In genomic region chr2:201433389-201433995, GRCh38 we compare ENCODE assay signal across 11 cellular contexts. TPM values are rescaled to one million over a fixed set of nuclear protein-coding genes. Genes with fewer than 3 reads are reported as not detected.
DNase-seq lines count a peak whose midpoint lies in the region; ATAC-seq and TF ChIP-seq lines count a peak whose summit lies in the region.
"Had no signal": no experiment of that assay in that cellular context is flagged by ENCODE, and none has a peak within 500 bp of the region (broad histone marks: within the 10 kb centered on the region; RNA-seq: fewer than 3 reads in every experiment).

No MANE protein-coding gene starts in this region.

- DNase-seq in activated naive CD8-positive, alpha-beta T cell treated with anti-CD3 and anti-CD28 coated beads for 36 hours: no peak
- DNase-seq in central memory CD8-positive, alpha-beta T cell (ENCODE audit: low spot score in 2 of 2): no peak
- no peak for DNase-seq in upper lobe of right lung
- DNase-seq in GOT3 (lab: John Stamatoyannopoulos, UW): no peak
- DNase-seq in dedifferentiated amniotic fluid mesenchymal stem cell (ENCODE audit: extremely low spot score): no peak
- DNase-seq: activated CD4-positive, CD25-positive, alpha-beta regulatory T cell; NCI-H2081; stimulated activated CD8-positive, alpha-beta memory T cell treated with anti-CD3 and anti-CD28 coated beads, Interleukin-4, amount 100 ng/mL, for 48 hours had no signal

- H3K9me3 ChIP-seq in liver (ENCODE audit: control insufficient read depth in 4 of 4, low read length in 3 of 4): no peaks in the 10 kb centered on the region
- H3K9me3 ChIP-seq in upper lobe of right lung: no peaks in the 10 kb centered on the region

- no peaks in the 10 kb centered on the region for H3K27me3 ChIP-seq in liver (ENCODE audit: control insufficient read depth in 4 of 4, insufficient read depth in 4 of 4, low read length in 3 of 4)
- no peaks in the 10 kb centered on the region for H3K27me3 ChIP-seq in upper lobe of right lung

- intact Hi-C loops in upper lobe of right lung (cut with DNase I): no loop called here

- H3K9me3 Mint-ChIP-seq in activated naive CD8-positive, alpha-beta T cell (ENCODE audit: low read depth): no peaks in the 10 kb centered on the region
- H3K9me3 Mint-ChIP-seq in activated naive CD8-positive, alpha-beta T cell treated with anti-CD3 and anti-CD28 coated beads for 36 hours: peaks cover 4% of the 10 kb centered on the region
- no peaks in the 10 kb centered on the region for H3K9me3 Mint-ChIP-seq in central memory CD8-positive, alpha-beta T cell

- H3K27me3 Mint-ChIP-seq in activated naive CD8-positive, alpha-beta T cell: no peaks in the 10 kb centered on the region
- H3K27me3 Mint-ChIP-seq in activated naive CD8-positive, alpha-beta T cell treated with anti-CD3 and anti-CD28 coated beads for 36 hours: no peaks in the 10 kb centered on the region
- H3K27me3 Mint-ChIP-seq in central memory CD8-positive, alpha-beta T cell: no peaks in the 10 kb centered on the region

- H3K9ac ChIP-seq in liver (ENCODE audit: low read depth in 1 of 2, low read length in 2 of 2): no peak overlapping the region

- peak overlapping the region; percentile 93 for H3K27ac Mint-ChIP-seq in activated naive CD8-positive, alpha-beta T cell
- no peak overlapping the region for H3K27ac Mint-ChIP-seq in activated naive CD8-positive, alpha-beta T cell treated with anti-CD3 and anti-CD28 coated beads for 36 hours
- peak overlapping the region; percentile 56 for H3K27ac Mint-ChIP-seq in central memory CD8-positive, alpha-beta T cell (ENCODE audit: low read depth)

- 57% methylated on average over 11 of the region's 11 CpGs for WGBS in liver

- no peak for ATAC-seq in central memory CD8-positive, alpha-beta T cell (replicated peaks; ENCODE audit: extremely low read depth, poor library complexity, severe bottlenecking)
- ATAC-seq in upper lobe of right lung: peak; percentile 61
- ATAC-seq in GM21367 (IDR thresholded peaks at IDR 0.05; ENCODE audit: unreplicated experiment): no peak

- no peak for TF ChIP-seq RAD21 in liver (IDR thresholded peaks at IDR 0.05)

- H3K27ac ChIP-seq in liver (ENCODE audit: low read depth in 1 of 2, low read length in 2 of 2) (no peak overlapping the region), upper lobe of right lung (peak overlapping the region; percentile 28)

- no peak for TF ChIP-seq CTCF in liver (IDR thresholded peaks at IDR 0.05; ENCODE audit: low read depth, low read length, missing input control)
- TF ChIP-seq CTCF in upper lobe of right lung (IDR thresholded peaks at IDR 0.05): no peak

- H3K4me1 Mint-ChIP-seq in activated naive CD8-positive, alpha-beta T cell (ENCODE audit: low read depth): peaks cover 59% of the 10 kb centered on the region
- H3K4me1 Mint-ChIP-seq in activated naive CD8-positive, alpha-beta T cell treated with anti-CD3 and anti-CD28 coated beads for 36 hours: peaks cover 33% of the 10 kb centered on the region
- peaks cover 45% of the 10 kb centered on the region for H3K4me1 Mint-ChIP-seq in central memory CD8-positive, alpha-beta T cell

- H3K36me3 ChIP-seq in liver (ENCODE audit: control insufficient read depth in 4 of 4, insufficient read depth in 3 of 4, low read depth in 1 of 4, low read length in 3 of 4) (no peaks in the 10 kb centered on the region), upper lobe of right lung (no peaks in the 10 kb centered on the region)

- H3K4me3 ChIP-seq in liver (ENCODE audit: low read depth in 1 of 3, low read length in 3 of 3): no peak overlapping the region
- no peak overlapping the region for H3K4me3 ChIP-seq in upper lobe of right lung

- peak overlapping the region; percentile 28 for H3K4me3 Mint-ChIP-seq in activated naive CD8-positive, alpha-beta T cell
- no peak overlapping the region for H3K4me3 Mint-ChIP-seq in activated naive CD8-positive, alpha-beta T cell treated with anti-CD3 and anti-CD28 coated beads for 36 hours
- H3K4me3 Mint-ChIP-seq in central memory CD8-positive, alpha-beta T cell: peak overlapping the region; percentile 6

- H3K4me1 ChIP-seq in liver (ENCODE audit: control insufficient read depth in 4 of 4, insufficient read depth in 4 of 4, low read length in 3 of 4) (peaks cover 0 to 8% (median 4%) of the 10 kb centered on the region in 4 donors), upper lobe of right lung (peaks cover 35% of the 10 kb centered on the region)

- H3K36me3 Mint-ChIP-seq in activated naive CD8-positive, alpha-beta T cell: peaks cover 13% of the 10 kb centered on the region
- peaks cover 24% of the 10 kb centered on the region for H3K36me3 Mint-ChIP-seq in activated naive CD8-positive, alpha-beta T cell treated with anti-CD3 and anti-CD28 coated beads for 36 hours
- H3K36me3 Mint-ChIP-seq in central memory CD8-positive, alpha-beta T cell (ENCODE audit: insufficient read depth): peaks cover 3% of the 10 kb centered on the region

TF ChIP-seq in liver, 16 proteins besides CTCF, POLR2A, EP300 and RAD21:
- TF ChIP-seq GABPA (IDR thresholded peaks at IDR 0.05 in 1 of 2, conservative IDR thresholded peaks at IDR 0.05 in 1 of 2) (no peak), YY1 (IDR thresholded peaks at IDR 0.05) (no peak), RXRA (IDR thresholded peaks at IDR 0.05) (peak; percentile 50 to 80), JUND (IDR thresholded peaks at IDR 0.05) (no peak), TAF1 (conservative IDR thresholded peaks at IDR 0.05) (no peak), FOXA1 (IDR thresholded peaks at IDR 0.05) (no peak), NR2F2 (IDR thresholded peaks at IDR 0.05) (peak; percentile 95), SP1 (IDR thresholded peaks at IDR 0.05) (peak; percentile 24), FOXA2 (IDR thresholded peaks at IDR 0.05) (no peak), HNF4A (conservative IDR thresholded peaks at IDR 0.05) (peak; percentile 15 to 53), HNF4G (IDR thresholded peaks at IDR 0.05) (no peak)

RNA-seq across cellular contexts. Expression of gene TRAK2, which starts 17.8 kb away (rescaled TPM):
- 10 to 100 TPM; 21.2 to 24.6 TPM for total RNA-seq in activated naive CD8-positive, alpha-beta T cell treated with anti-CD3 and anti-CD28 coated beads for 36 hours
- total RNA-seq in liver (100 to 1,000 TPM in 1 of 2 donors, 10 to 100 TPM in 1; 18.7 to 207 TPM), upper lobe of right lung (78.0 TPM)
- 1 to 10 TPM; 6.1 to 6.2 TPM for polyA plus RNA-seq in liver

RNA-seq across cellular contexts. Expression of gene STRADB, which starts 18.0 kb away (rescaled TPM):
- total RNA-seq in activated naive CD8-positive, alpha-beta T cell treated with anti-CD3 and anti-CD28 coated beads for 36 hours: 10 to 100 TPM; 22.4 to 23.2 TPM
- 100 to 1,000 TPM in 1 of 2 donors, 10 to 100 TPM in 1; 56.1 to 199 TPM for total RNA-seq in liver
- 10 to 100 TPM; 35.9 to 78.6 TPM for polyA plus RNA-seq in liver
- total RNA-seq in upper lobe of right lung: 18.9 TPM
